In genomic region chr21:41364308-41364707, GRCh38 we compare ENCODE assay signal across 19 cellular contexts. TPM values are rescaled to one million over a fixed set of nuclear protein-coding genes. Genes with fewer than 3 reads are reported as not detected.
DNase-seq lines count a peak whose midpoint lies in the region; ATAC-seq, FAIRE-seq and TF ChIP-seq lines count a peak whose summit lies in the region.
"Had no signal": no experiment of that assay in that cellular context is flagged by ENCODE, and none has a peak within 500 bp of the region (broad histone marks: within the 10 kb centered on the region; RNA-seq: fewer than 3 reads in every experiment).

No MANE protein-coding gene starts in this region.

- H3K27me3 ChIP-seq in BLaER1, result no peaks in the 10 kb centered on the region
- H3K27me3 ChIP-seq in CD4-positive, alpha-beta T cell (ENCODE audit: control insufficient read depth, insufficient read depth, low read length), result no peaks in the 10 kb centered on the region
- H3K27me3 ChIP-seq: BE2C, MG63 had no signal

- no peak for ATAC-seq in CD4-positive, alpha-beta T cell (ENCODE audit: poor library complexity)
- ATAC-seq in GM18870 (IDR thresholded peaks at IDR 0.05; ENCODE audit: unreplicated experiment), result no peak

- H3K9me3 ChIP-seq in BLaER1 (no peaks in the 10 kb centered on the region), kidney (ENCODE audit: control insufficient read depth in 1 of 2, low read length in 2 of 2) (no peaks in the 10 kb centered on the region)
- no peaks in the 10 kb centered on the region for H3K9me3 ChIP-seq in CD4-positive, alpha-beta T cell (ENCODE audit: control insufficient read depth, low read length)
- H3K9me3 ChIP-seq: BE2C, MG63 had no signal

- peaks cover 82% of the 10 kb centered on the region for H3K4me1 Mint-ChIP-seq in CD4-positive, alpha-beta T cell (ENCODE audit: low read depth)
- peaks cover 72% of the 10 kb centered on the region for H3K4me1 Mint-ChIP-seq in activated CD4-positive, alpha-beta T cell treated with anti-CD3 and anti-CD28 coated beads, Interleukin-2, amount 10 ng/mL, durations not matched to agents 24 days and 14 days

- H3K36me3 Mint-ChIP-seq in CD4-positive, alpha-beta T cell (ENCODE audit: low read depth), result peaks cover 67% of the 10 kb centered on the region
- H3K36me3 Mint-ChIP-seq in activated CD4-positive, alpha-beta T cell treated with anti-CD3 and anti-CD28 coated beads, Interleukin-2, amount 10 ng/mL, durations not matched to agents 24 days and 14 days (ENCODE audit: low read depth), result peaks cover 38% of the 10 kb centered on the region

- peak overlapping the region; percentile 93 for H3K4me3 Mint-ChIP-seq in CD4-positive, alpha-beta T cell
- H3K4me3 Mint-ChIP-seq in activated CD4-positive, alpha-beta T cell treated with anti-CD3 and anti-CD28 coated beads, Interleukin-2, amount 10 ng/mL, durations not matched to agents 24 days and 14 days, result peak overlapping the region; percentile 89
- H3K4me3 Mint-ChIP-seq: neural crest cell had no signal

- peak overlapping the region; percentile 94 for H3K27ac ChIP-seq in BLaER1
- H3K27ac ChIP-seq in CD4-positive, alpha-beta T cell (ENCODE audit: low read depth, low read length), result no peak overlapping the region
- no peak overlapping the region for H3K27ac ChIP-seq in kidney (ENCODE audit: low read depth in 2 of 2, low read length in 2 of 2)
- H3K27ac ChIP-seq: RWPE1 had no signal

- no peaks in the 10 kb centered on the region for H3K9me3 Mint-ChIP-seq in CD4-positive, alpha-beta T cell
- H3K9me3 Mint-ChIP-seq in activated CD4-positive, alpha-beta T cell treated with anti-CD3 and anti-CD28 coated beads, Interleukin-2, amount 10 ng/mL, durations not matched to agents 24 days and 14 days, result no peaks in the 10 kb centered on the region
- H3K9me3 Mint-ChIP-seq: neural crest cell had no signal

- peak overlapping the region; percentile 98 for H3K27ac Mint-ChIP-seq in CD4-positive, alpha-beta T cell
- H3K27ac Mint-ChIP-seq in activated CD4-positive, alpha-beta T cell treated with anti-CD3 and anti-CD28 coated beads, Interleukin-2, amount 10 ng/mL, durations not matched to agents 24 days and 14 days, result peak overlapping the region; percentile 59

- no peak for TF ChIP-seq CTCF in CD4-positive, alpha-beta T cell (IDR thresholded peaks at IDR 0.05)
- no peak for TF ChIP-seq CTCF in kidney (IDR thresholded peaks at IDR 0.05; ENCODE audit: borderline replicate concordance, extremely low read depth, insufficient read depth)

- H3K4me1 ChIP-seq in BLaER1, result peaks cover 89% of the 10 kb centered on the region
- H3K4me1 ChIP-seq in kidney (ENCODE audit: control insufficient read depth in 1 of 2, insufficient read depth in 1 of 2, low read depth in 1 of 2, low read length in 2 of 2), result peaks cover 0 to 11% of the 10 kb centered on the region in 2 donors
- H3K4me1 ChIP-seq: BE2C had no signal

- intact Hi-C loops in CD4-positive, alpha-beta T cell (cut with DNase I, micrococcal nuclease), result loop anchor here in 1 of 2 experiments (5.0 kb wide), 1 partner anchor 698 kb away; no protein-coding TSS in a partner anchor
- intact Hi-C loops in activated CD4-positive, alpha-beta T cell treated with anti-CD3 and anti-CD28 coated beads, Interleukin-2, amount 10 ng/mL, durations not matched to agents 24 days and 14 days (cut with micrococcal nuclease), result loop anchor here (5.0 to 10.0 kb wide), 3 partner anchors 77 to 1160 kb away; no protein-coding TSS in a partner anchor
- intact Hi-C loops in kidney (cut with DNase I), result no loop called here

- DNase-seq in CD4-positive, alpha-beta T cell, result peak in 3 of 10 experiments; percentile 19 to 32 (median 23)
- DNase-seq in activated CD4-positive, alpha-beta T cell treated with anti-CD3 and anti-CD28 coated beads, Interleukin-2, amount 10 ng/mL, durations not matched to agents 24 days and 14 days, result no peak
- DNase-seq in islet precursor cell (peak; percentile 45), NOMO-1 treated with DMSO at 0.1 percent for 48 hours (lab: John Stamatoyannopoulos, UW; ENCODE audit: unreplicated experiment) (no peak), kidney (no peak)
- DNase-seq: activated gamma-delta T cell; BE2C; DMS153; hypothalamus; MG63; NCI-H1930; NCI-H446; NK-92 treated with Interleukin-12 subunit alpha and Interleukin-12 subunit beta, amount 100 ng/mL, for 24 hours had no signal

- H3K4me3 ChIP-seq in BLaER1, result no peak overlapping the region
- H3K4me3 ChIP-seq in kidney (ENCODE audit: low read length in 2 of 2), result no peak overlapping the region
- H3K4me3 ChIP-seq: MG63 had no signal

- no peak for FAIRE-seq in kidney (lab: Jason Lieb, UNC)
- FAIRE-seq: astrocyte had no signal

- POLR2A ChIA-PET in CD4-positive, alpha-beta T cell (lab: Charles Lee), result interaction anchor here (4.2 to 4.9 kb wide), 2 partner anchors 8 to 61 kb away, joined by 71 to 76 read pairs; partner anchors contain the start of gene MX1

- peak overlapping the region; percentile 85 for H3K4me2 ChIP-seq in BLaER1

- no peaks in the 10 kb centered on the region for H3K27me3 Mint-ChIP-seq in CD4-positive, alpha-beta T cell
- H3K27me3 Mint-ChIP-seq in activated CD4-positive, alpha-beta T cell treated with anti-CD3 and anti-CD28 coated beads, Interleukin-2, amount 10 ng/mL, durations not matched to agents 24 days and 14 days, result no peaks in the 10 kb centered on the region

- CTCF ChIA-PET in CD4-positive, alpha-beta T cell (lab: Charles Lee), result no interaction called here

- H3K36me3 ChIP-seq in BLaER1 (peaks cover 5% of the 10 kb centered on the region; the same call in 1 of the 2 replicates), kidney (ENCODE audit: control insufficient read depth in 1 of 2, insufficient read depth in 2 of 2, low read length in 2 of 2) (no peaks in the 10 kb centered on the region)
- H3K36me3 ChIP-seq: BE2C, MG63 had no signal

- H3K9ac ChIP-seq in BLaER1 (peak overlapping the region; percentile 81; the same call in 1 of the 2 replicates), kidney (ENCODE audit: low read length in 2 of 2) (no peak overlapping the region)

- no peaks in the 10 kb centered on the region for H4K20me1 ChIP-seq in BLaER1

RNA-seq across cellular contexts. Expression of gene MX2, which starts 2.5 kb away (rescaled TPM):
- total RNA-seq in CD4-positive, alpha-beta T cell, result 10 to 100 TPM; 77.8 to 87.1 TPM
- total RNA-seq in activated CD4-positive, alpha-beta T cell treated with anti-CD3 and anti-CD28 coated beads, Interleukin-2, amount 10 ng/mL, durations not matched to agents 24 days and 14 days, result 8.6 and 11.5 TPM in 2 replicates
- total RNA-seq in kidney, result 11.7 TPM
- polyA plus RNA-seq in kidney (ENCODE audit: insufficient read depth, low read depth, low replicate concordance), result 4.3 TPM
- total RNA-seq: neural crest cell had no signal

RNA-seq across cellular contexts. Expression of gene FAM3B, which starts 47.7 kb away (rescaled TPM):
- total RNA-seq in CD4-positive, alpha-beta T cell, result not detected
- total RNA-seq in activated CD4-positive, alpha-beta T cell treated with anti-CD3 and anti-CD28 coated beads, Interleukin-2, amount 10 ng/mL, durations not matched to agents 24 days and 14 days, result not detected in 2 replicates
- 19.4 TPM for total RNA-seq in kidney
- 44.4 TPM for polyA plus RNA-seq in kidney (ENCODE audit: insufficient read depth, low read depth, low replicate concordance)
- total RNA-seq: astrocyte, temporal lobe had no signal

Comparison
In these comparisons a context has a peak if more than half of its experiments do, and no peak if none do; other contexts are left out.
1. RNA of gene FAM3B, which starts 47.7 kb away (total RNA-seq): 19.4 TPM in kidney (single experiment); not detected in CD4-positive, alpha-beta T cell and not detected in activated CD4-positive, alpha-beta T cell treated with anti-CD3 and anti-CD28 coated beads, Interleukin-2, amount 10 ng/mL, durations not matched to agents 24 days and 14 days; every median in the first group is over 10 times any median in the second.